ENCODE assay signal across 1 cellular context in the genomic region with DNA sequence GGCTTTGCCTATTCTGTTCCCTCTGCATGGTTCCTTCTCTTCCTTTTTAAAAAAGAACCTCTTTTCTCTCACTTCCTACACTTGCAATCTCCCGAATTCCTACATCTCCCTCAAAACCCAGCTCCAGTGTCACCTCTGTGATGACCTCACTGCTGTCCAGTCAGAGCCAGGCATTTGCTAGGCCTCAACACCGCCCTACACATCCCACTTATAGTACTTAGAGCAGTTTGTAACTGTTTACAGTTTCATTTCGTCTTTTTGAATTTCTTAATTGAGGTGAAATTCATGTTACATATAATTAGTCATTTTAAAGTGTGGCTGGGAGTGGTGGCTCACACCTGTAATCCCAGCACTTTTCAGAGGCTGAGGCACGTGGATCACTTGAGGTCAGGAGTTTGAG.
TF ChIP-seq lines count a peak whose summit lies in the region.

No MANE protein-coding gene starts in this region.

TF ChIP-seq in K562, 482 proteins besides CTCF, POLR2A, EP300 and RAD21:
- TF ChIP-seq, protein P1, sequence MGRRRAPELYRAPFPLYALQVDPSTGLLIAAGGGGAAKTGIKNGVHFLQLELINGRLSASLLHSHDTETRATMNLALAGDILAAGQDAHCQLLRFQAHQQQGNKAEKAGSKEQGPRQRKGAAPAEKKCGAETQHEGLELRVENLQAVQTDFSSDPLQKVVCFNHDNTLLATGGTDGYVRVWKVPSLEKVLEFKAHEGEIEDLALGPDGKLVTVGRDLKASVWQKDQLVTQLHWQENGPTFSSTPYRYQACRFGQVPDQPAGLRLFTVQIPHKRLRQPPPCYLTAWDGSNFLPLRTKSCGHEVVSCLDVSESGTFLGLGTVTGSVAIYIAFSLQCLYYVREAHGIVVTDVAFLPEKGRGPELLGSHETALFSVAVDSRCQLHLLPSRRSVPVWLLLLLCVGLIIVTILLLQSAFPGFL (CRISPR knock-in tag; IDR thresholded peaks at IDR 0.05), result no peak
- TF ChIP-seq, protein P2, sequence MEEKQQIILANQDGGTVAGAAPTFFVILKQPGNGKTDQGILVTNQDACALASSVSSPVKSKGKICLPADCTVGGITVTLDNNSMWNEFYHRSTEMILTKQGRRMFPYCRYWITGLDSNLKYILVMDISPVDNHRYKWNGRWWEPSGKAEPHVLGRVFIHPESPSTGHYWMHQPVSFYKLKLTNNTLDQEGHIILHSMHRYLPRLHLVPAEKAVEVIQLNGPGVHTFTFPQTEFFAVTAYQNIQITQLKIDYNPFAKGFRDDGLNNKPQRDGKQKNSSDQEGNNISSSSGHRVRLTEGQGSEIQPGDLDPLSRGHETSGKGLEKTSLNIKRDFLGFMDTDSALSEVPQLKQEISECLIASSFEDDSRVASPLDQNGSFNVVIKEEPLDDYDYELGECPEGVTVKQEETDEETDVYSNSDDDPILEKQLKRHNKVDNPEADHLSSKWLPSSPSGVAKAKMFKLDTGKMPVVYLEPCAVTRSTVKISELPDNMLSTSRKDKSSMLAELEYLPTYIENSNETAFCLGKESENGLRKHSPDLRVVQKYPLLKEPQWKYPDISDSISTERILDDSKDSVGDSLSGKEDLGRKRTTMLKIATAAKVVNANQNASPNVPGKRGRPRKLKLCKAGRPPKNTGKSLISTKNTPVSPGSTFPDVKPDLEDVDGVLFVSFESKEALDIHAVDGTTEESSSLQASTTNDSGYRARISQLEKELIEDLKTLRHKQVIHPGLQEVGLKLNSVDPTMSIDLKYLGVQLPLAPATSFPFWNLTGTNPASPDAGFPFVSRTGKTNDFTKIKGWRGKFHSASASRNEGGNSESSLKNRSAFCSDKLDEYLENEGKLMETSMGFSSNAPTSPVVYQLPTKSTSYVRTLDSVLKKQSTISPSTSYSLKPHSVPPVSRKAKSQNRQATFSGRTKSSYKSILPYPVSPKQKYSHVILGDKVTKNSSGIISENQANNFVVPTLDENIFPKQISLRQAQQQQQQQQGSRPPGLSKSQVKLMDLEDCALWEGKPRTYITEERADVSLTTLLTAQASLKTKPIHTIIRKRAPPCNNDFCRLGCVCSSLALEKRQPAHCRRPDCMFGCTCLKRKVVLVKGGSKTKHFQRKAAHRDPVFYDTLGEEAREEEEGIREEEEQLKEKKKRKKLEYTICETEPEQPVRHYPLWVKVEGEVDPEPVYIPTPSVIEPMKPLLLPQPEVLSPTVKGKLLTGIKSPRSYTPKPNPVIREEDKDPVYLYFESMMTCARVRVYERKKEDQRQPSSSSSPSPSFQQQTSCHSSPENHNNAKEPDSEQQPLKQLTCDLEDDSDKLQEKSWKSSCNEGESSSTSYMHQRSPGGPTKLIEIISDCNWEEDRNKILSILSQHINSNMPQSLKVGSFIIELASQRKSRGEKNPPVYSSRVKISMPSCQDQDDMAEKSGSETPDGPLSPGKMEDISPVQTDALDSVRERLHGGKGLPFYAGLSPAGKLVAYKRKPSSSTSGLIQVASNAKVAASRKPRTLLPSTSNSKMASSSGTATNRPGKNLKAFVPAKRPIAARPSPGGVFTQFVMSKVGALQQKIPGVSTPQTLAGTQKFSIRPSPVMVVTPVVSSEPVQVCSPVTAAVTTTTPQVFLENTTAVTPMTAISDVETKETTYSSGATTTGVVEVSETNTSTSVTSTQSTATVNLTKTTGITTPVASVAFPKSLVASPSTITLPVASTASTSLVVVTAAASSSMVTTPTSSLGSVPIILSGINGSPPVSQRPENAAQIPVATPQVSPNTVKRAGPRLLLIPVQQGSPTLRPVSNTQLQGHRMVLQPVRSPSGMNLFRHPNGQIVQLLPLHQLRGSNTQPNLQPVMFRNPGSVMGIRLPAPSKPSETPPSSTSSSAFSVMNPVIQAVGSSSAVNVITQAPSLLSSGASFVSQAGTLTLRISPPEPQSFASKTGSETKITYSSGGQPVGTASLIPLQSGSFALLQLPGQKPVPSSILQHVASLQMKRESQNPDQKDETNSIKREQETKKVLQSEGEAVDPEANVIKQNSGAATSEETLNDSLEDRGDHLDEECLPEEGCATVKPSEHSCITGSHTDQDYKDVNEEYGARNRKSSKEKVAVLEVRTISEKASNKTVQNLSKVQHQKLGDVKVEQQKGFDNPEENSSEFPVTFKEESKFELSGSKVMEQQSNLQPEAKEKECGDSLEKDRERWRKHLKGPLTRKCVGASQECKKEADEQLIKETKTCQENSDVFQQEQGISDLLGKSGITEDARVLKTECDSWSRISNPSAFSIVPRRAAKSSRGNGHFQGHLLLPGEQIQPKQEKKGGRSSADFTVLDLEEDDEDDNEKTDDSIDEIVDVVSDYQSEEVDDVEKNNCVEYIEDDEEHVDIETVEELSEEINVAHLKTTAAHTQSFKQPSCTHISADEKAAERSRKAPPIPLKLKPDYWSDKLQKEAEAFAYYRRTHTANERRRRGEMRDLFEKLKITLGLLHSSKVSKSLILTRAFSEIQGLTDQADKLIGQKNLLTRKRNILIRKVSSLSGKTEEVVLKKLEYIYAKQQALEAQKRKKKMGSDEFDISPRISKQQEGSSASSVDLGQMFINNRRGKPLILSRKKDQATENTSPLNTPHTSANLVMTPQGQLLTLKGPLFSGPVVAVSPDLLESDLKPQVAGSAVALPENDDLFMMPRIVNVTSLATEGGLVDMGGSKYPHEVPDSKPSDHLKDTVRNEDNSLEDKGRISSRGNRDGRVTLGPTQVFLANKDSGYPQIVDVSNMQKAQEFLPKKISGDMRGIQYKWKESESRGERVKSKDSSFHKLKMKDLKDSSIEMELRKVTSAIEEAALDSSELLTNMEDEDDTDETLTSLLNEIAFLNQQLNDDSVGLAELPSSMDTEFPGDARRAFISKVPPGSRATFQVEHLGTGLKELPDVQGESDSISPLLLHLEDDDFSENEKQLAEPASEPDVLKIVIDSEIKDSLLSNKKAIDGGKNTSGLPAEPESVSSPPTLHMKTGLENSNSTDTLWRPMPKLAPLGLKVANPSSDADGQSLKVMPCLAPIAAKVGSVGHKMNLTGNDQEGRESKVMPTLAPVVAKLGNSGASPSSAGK (IDR thresholded peaks at IDR 0.05), result peak; percentile 49; the same call in 1 of the 2 replicates
- TF ChIP-seq L3MBTL2 (IDR thresholded peaks at IDR 0.05), result peak; percentile 40; the same call in 1 of the 2 replicates
